ENCODE assay signal across 17 cellular contexts in genomic region chr18:59501876-59502221, GRCh38.
A peak's percentile ranks its signal among the peaks of the same experiment; 100 is the strongest.
DNase-seq lines count a peak whose midpoint lies in the region; TF ChIP-seq lines count a peak whose summit lies in the region.
"Had no signal": no experiment of that assay in that cellular context is flagged by ENCODE, and none has a peak within 500 bp of the region (broad histone marks: within the 10 kb centered on the region; RNA-seq: fewer than 3 reads in every experiment).

No MANE protein-coding gene starts in this region.

- H3K27ac Mint-ChIP-seq in glutamatergic neuron (ENCODE audit: unreplicated experiment), result no peak overlapping the region
- H3K27ac Mint-ChIP-seq: activated CD4-positive, alpha-beta memory T cell treated with anti-CD3 and anti-CD28 coated beads, Interleukin-2, amount 10 ng/mL, durations not matched to agents 7 days and 5 days; memory B cell had no signal

- H3K27ac ChIP-seq in BLaER1, result no peak overlapping the region
- peak overlapping the region; percentile 3 for H3K27ac ChIP-seq in epithelial cell of prostate
- H3K27ac ChIP-seq in osteoblast (ENCODE audit: low read depth, low read length), result peak overlapping the region; percentile 92
- H3K27ac ChIP-seq: tibial artery had no signal

- TF ChIP-seq POLR2A in erythroblast (IDR thresholded peaks at IDR 0.05; ENCODE audit: low read length), result no peak

- no peaks in the 10 kb centered on the region for H4K20me1 ChIP-seq in BLaER1
- H4K20me1 ChIP-seq in osteoblast (ENCODE audit: insufficient read depth, low read length), result peaks cover 25% of the 10 kb centered on the region

- peaks cover 73% of the 10 kb centered on the region for H3K79me2 ChIP-seq in osteoblast (ENCODE audit: insufficient read depth, low read length)

- H3K9me3 ChIP-seq in BLaER1 (peaks cover 20% of the 10 kb centered on the region; the same call in 1 of the 2 replicates), osteoblast (ENCODE audit: low read depth, low read length) (no peaks in the 10 kb centered on the region)
- H3K9me3 ChIP-seq: tibial artery had no signal

- H3K36me3 Mint-ChIP-seq in glutamatergic neuron (ENCODE audit: unreplicated experiment), result peaks cover 13% of the 10 kb centered on the region
- H3K36me3 Mint-ChIP-seq: memory B cell had no signal

- no peak overlapping the region for H3K4me3 Mint-ChIP-seq in glutamatergic neuron (ENCODE audit: unreplicated experiment)
- H3K4me3 Mint-ChIP-seq: activated CD4-positive, alpha-beta memory T cell treated with anti-CD3 and anti-CD28 coated beads, Interleukin-2, amount 10 ng/mL, durations not matched to agents 7 days and 5 days; memory B cell had no signal

- H3K4me1 Mint-ChIP-seq in glutamatergic neuron (ENCODE audit: low read depth, unreplicated experiment), result peaks cover 6% of the 10 kb centered on the region
- H3K4me1 Mint-ChIP-seq: activated CD4-positive, alpha-beta memory T cell treated with anti-CD3 and anti-CD28 coated beads, Interleukin-2, amount 10 ng/mL, durations not matched to agents 7 days and 5 days; memory B cell had no signal

- H3K4me2 ChIP-seq in BLaER1, result peak overlapping the region; percentile 8; the same call in 1 of the 2 replicates
- H3K4me2 ChIP-seq in osteoblast (ENCODE audit: insufficient read depth, low read length), result peak overlapping the region; percentile 70

- peaks cover 3% of the 10 kb centered on the region for H3K9me3 Mint-ChIP-seq in glutamatergic neuron (ENCODE audit: unreplicated experiment)
- H3K9me3 Mint-ChIP-seq: activated CD4-positive, alpha-beta memory T cell treated with anti-CD3 and anti-CD28 coated beads, Interleukin-2, amount 10 ng/mL, durations not matched to agents 7 days and 5 days had no signal

- H3K36me3 ChIP-seq in BLaER1 (no peaks in the 10 kb centered on the region), osteoblast (ENCODE audit: insufficient read depth, low read length) (peaks cover 5% of the 10 kb centered on the region)
- H3K36me3 ChIP-seq: tibial artery had no signal

- DNase-seq in NCI-H2171 (lab: John Stamatoyannopoulos, UW) (peak; percentile 63), epithelial cell of prostate (ENCODE audit: low read depth, low spot score) (no peak), osteoblast (ENCODE audit: insufficient read length, low spot score, missing footprints) (no peak), erythroblast (lab: John Stamatoyannopoulos, UW) (no peak), glutamatergic neuron (no peak), NCI-H1105 treated with DMSO at 0.1 percent for 48 hours (lab: John Stamatoyannopoulos, UW) (no peak), NCI-H2029 treated with DMSO at 0.1 percent for 48 hours (lab: John Stamatoyannopoulos, UW) (no peak)
- DNase-seq: activated CD4-positive, alpha-beta memory T cell treated with anti-CD3 and anti-CD28 coated beads, Interleukin-2, amount 10 ng/mL, durations not matched to agents 7 days and 5 days; activated effector memory CD4-positive, alpha-beta T cell treated with Interleukin-2 at 50 U/mL for 16 hours; DMS153; NCI-H1417 treated with DMSO at 0.1 percent for 48 hours; NCI-H748 treated with DMSO at 0.1 percent for 48 hours; occipital lobe; SIG-M5 had no signal

- no peak overlapping the region for H3K9ac ChIP-seq in BLaER1

- TF ChIP-seq CTCF in osteoblast (IDR thresholded peaks at IDR 0.05; ENCODE audit: extremely low read depth, low read depth, low read length) (no peak), glutamatergic neuron (IDR thresholded peaks at IDR 0.05; ENCODE audit: partially characterized antibody, unreplicated experiment) (no peak)

- H3K4me1 ChIP-seq in BLaER1 (peaks cover 6% of the 10 kb centered on the region), osteoblast (ENCODE audit: insufficient read depth, low read length) (peaks cover 44% of the 10 kb centered on the region)

- H3K27me3 ChIP-seq in BLaER1, result no peaks in the 10 kb centered on the region
- H3K27me3 ChIP-seq in osteoblast (ENCODE audit: insufficient read depth, low read length), result no peaks in the 10 kb centered on the region

- H2AFZ ChIP-seq in osteoblast (ENCODE audit: low read length), result no peak overlapping the region

- no peak overlapping the region for H3K4me3 ChIP-seq in BLaER1
- peak overlapping the region; percentile 8 for H3K4me3 ChIP-seq in osteoblast (ENCODE audit: insufficient read depth, low read length)
- H3K4me3 ChIP-seq: tibial artery had no signal

- peaks cover 2% of the 10 kb centered on the region for H3K27me3 Mint-ChIP-seq in glutamatergic neuron (ENCODE audit: unreplicated experiment)
